Comparison of ENCODE assay signal across 1 cellular context in genomic region chr13:21872795-21873194, GRCh38.
TF ChIP-seq lines count a peak whose summit lies in the region.

No MANE protein-coding gene starts in this region.

TF ChIP-seq in HepG2, 621 proteins besides CTCF, POLR2A, EP300 and RAD21 (continued from another document):
- TF ChIP-seq MLXIP (CRISPR knock-in tag; IDR thresholded peaks at IDR 0.05; ENCODE audit: borderline replicate concordance) (no peak), TCF12 (IDR thresholded peaks at IDR 0.05) (no peak), TCF12 (CRISPR knock-in tag; IDR thresholded peaks at IDR 0.05) (no peak), ZNF263 (CRISPR knock-in tag; IDR thresholded peaks at IDR 0.05) (no peak), RFXANK (CRISPR knock-in tag; IDR thresholded peaks at IDR 0.05) (no peak), MAF1 (CRISPR knock-in tag; IDR thresholded peaks at IDR 0.05; ENCODE audit: borderline replicate concordance) (no peak), ZBTB10 (CRISPR knock-in tag; IDR thresholded peaks at IDR 0.05; ENCODE audit: borderline replicate concordance) (no peak), ZFP62 (CRISPR knock-in tag; IDR thresholded peaks at IDR 0.05) (no peak), HHEX (CRISPR knock-in tag; IDR thresholded peaks at IDR 0.05) (no peak), MED1 (CRISPR knock-in tag; IDR thresholded peaks at IDR 0.05) (no peak), ZNF251 (CRISPR knock-in tag; IDR thresholded peaks at IDR 0.05) (no peak), DBP (CRISPR knock-in tag; IDR thresholded peaks at IDR 0.05; ENCODE audit: not compliant biosample characterization) (no peak), ZNF503 (CRISPR knock-in tag; IDR thresholded peaks at IDR 0.05) (no peak), CSRNP2 (CRISPR knock-in tag; conservative IDR thresholded peaks at IDR 0.05; ENCODE audit: low read depth) (no peak)
TF ChIP-seq in HepG2: peak in this region for 0.
